10 cellular contexts compared by ENCODE assay signal in the genomic region with DNA sequence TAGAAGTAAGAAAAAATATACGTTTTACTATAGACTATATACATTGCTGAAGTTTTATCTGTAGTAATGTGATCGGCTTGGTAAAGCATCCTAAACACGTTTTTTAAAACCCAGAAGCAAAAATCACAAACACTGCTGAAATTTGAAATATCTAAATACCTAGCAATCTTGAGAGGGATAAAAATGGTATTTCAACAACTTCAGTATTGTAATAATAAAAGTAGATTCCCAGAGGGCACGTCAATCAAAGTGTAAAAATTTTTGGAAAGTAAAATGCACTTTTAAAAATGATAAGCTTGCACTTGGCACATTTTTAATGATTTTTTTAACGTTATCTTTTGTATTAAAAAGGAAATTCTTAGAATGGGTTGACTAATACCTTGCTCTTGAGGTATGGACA. TPM values are rescaled to one million over a fixed set of nuclear protein-coding genes. Genes with fewer than 3 reads are reported as not detected.
DNase-seq lines count a peak whose midpoint lies in the region; ATAC-seq lines count a peak whose summit lies in the region.
"Had no signal": no experiment of that assay in that cellular context is flagged by ENCODE, and none has a peak within 500 bp of the region (broad histone marks: within the 10 kb centered on the region; RNA-seq: fewer than 3 reads in every experiment).

No MANE protein-coding gene starts in this region.

- no peak overlapping the region for H3K27ac Mint-ChIP-seq in activated CD4-positive, alpha-beta memory T cell treated with anti-CD3 and anti-CD28 coated beads for 36 hours
- H3K27ac Mint-ChIP-seq in activated CD4-positive, alpha-beta memory T cell treated with anti-CD3 and anti-CD28 coated beads, Interleukin-2, amount 10 ng/mL, durations not matched to agents 7 days and 5 days, result no peak overlapping the region
- peak overlapping the region; percentile 97 for H3K27ac Mint-ChIP-seq in T-helper 17 cell
- H3K27ac Mint-ChIP-seq in stimulated activated effector memory CD8-positive, alpha-beta T cell treated with anti-CD3 and anti-CD28 coated beads, Interleukin-12 subunit alpha, Interleukin-12 subunit beta, amount 100 ng/mL, for 72 hours, result peak overlapping the region; percentile 99

- no peaks in the 10 kb centered on the region for H3K9me3 Mint-ChIP-seq in activated CD4-positive, alpha-beta memory T cell treated with anti-CD3 and anti-CD28 coated beads for 36 hours
- no peaks in the 10 kb centered on the region for H3K9me3 Mint-ChIP-seq in activated CD4-positive, alpha-beta memory T cell treated with anti-CD3 and anti-CD28 coated beads, Interleukin-2, amount 10 ng/mL, durations not matched to agents 7 days and 5 days
- H3K9me3 Mint-ChIP-seq in stimulated activated effector memory CD8-positive, alpha-beta T cell treated with anti-CD3 and anti-CD28 coated beads, Interleukin-12 subunit alpha, Interleukin-12 subunit beta, amount 100 ng/mL, for 72 hours, result no peaks in the 10 kb centered on the region

- H3K4me3 Mint-ChIP-seq in activated CD4-positive, alpha-beta memory T cell treated with anti-CD3 and anti-CD28 coated beads for 36 hours, result peak overlapping the region; percentile 93
- no peak overlapping the region for H3K4me3 Mint-ChIP-seq in activated CD4-positive, alpha-beta memory T cell treated with anti-CD3 and anti-CD28 coated beads, Interleukin-2, amount 10 ng/mL, durations not matched to agents 7 days and 5 days
- no peak overlapping the region for H3K4me3 Mint-ChIP-seq in T-helper 17 cell
- peak overlapping the region; percentile 84 for H3K4me3 Mint-ChIP-seq in stimulated activated effector memory CD8-positive, alpha-beta T cell treated with anti-CD3 and anti-CD28 coated beads, Interleukin-12 subunit alpha, Interleukin-12 subunit beta, amount 100 ng/mL, for 72 hours

- H3K27me3 ChIP-seq in MG63, result no peaks in the 10 kb centered on the region
- H3K27me3 ChIP-seq: brain microvascular endothelial cell had no signal

- DNase-seq in activated CD4-positive, alpha-beta memory T cell treated with anti-CD3 and anti-CD28 coated beads for 36 hours, result no peak
- no peak for DNase-seq in activated CD4-positive, alpha-beta memory T cell treated with anti-CD3 and anti-CD28 coated beads, Interleukin-2, amount 10 ng/mL, durations not matched to agents 7 days and 5 days
- no peak for DNase-seq in T-helper 17 cell
- DNase-seq in stimulated activated effector memory CD8-positive, alpha-beta T cell treated with anti-CD3 and anti-CD28 coated beads, Interleukin-12 subunit alpha, Interleukin-12 subunit beta, amount 100 ng/mL, for 72 hours (ENCODE audit: low spot score in 2 of 2), result no peak
- no peak for DNase-seq in NCI-H2029 (lab: John Stamatoyannopoulos, UW)
- no peak for DNase-seq in MG63
- no peak for DNase-seq in activated effector memory CD4-positive, alpha-beta T cell treated with Interleukin-2 at 50 U/mL for 16 hours
- DNase-seq: brain microvascular endothelial cell; stimulated activated naive B cell treated with anti-CD40 and anti-IgM and Interleukin-4, amounts not matched to agents 10 μg/mL and 1 μg/mL and 100 μg/mL, for 72 hours had no signal

- intact Hi-C loops in activated CD4-positive, alpha-beta memory T cell treated with anti-CD3 and anti-CD28 coated beads for 36 hours (cut with micrococcal nuclease), result loop anchor here (2.0 to 5.0 kb wide), 3 partner anchors 88 to 305 kb away; a partner anchor contains a TSS

- H3K27me3 Mint-ChIP-seq in activated CD4-positive, alpha-beta memory T cell treated with anti-CD3 and anti-CD28 coated beads for 36 hours, result no peaks in the 10 kb centered on the region
- no peaks in the 10 kb centered on the region for H3K27me3 Mint-ChIP-seq in activated CD4-positive, alpha-beta memory T cell treated with anti-CD3 and anti-CD28 coated beads, Interleukin-2, amount 10 ng/mL, durations not matched to agents 7 days and 5 days
- H3K27me3 Mint-ChIP-seq in T-helper 17 cell, result no peaks in the 10 kb centered on the region
- H3K27me3 Mint-ChIP-seq: stimulated activated naive B cell treated with anti-CD40 and anti-IgM and Interleukin-4, amounts not matched to agents 10 μg/mL and 1 μg/mL and 100 μg/mL, for 72 hours had no signal

- POLR2A ChIA-PET in activated CD4-positive, alpha-beta memory T cell treated with anti-CD3 and anti-CD28 coated beads for 36 hours (lab: Charles Lee), result no interaction called here
- POLR2A ChIA-PET in activated CD4-positive, alpha-beta memory T cell treated with anti-CD3 and anti-CD28 coated beads, Interleukin-2, amount 10 ng/mL, durations not matched to agents 7 days and 5 days (lab: Charles Lee), result interaction anchor here (1.2 to 1.8 kb wide), 3 partner anchors 22 to 222 kb away, joined by 4 to 5 read pairs (median 4); a partner anchor contains a TSS

- H3K4me3 ChIP-seq in iPS-11a (ENCODE audit: low read depth, low read length) (peak overlapping the region; percentile 62), MG63 (no peak overlapping the region)

- CTCF ChIA-PET in activated CD4-positive, alpha-beta memory T cell treated with anti-CD3 and anti-CD28 coated beads for 36 hours (lab: Charles Lee), result interaction anchor here (1.5 kb wide), 1 partner anchor 18 kb away, joined by 6 read pairs; no protein-coding TSS in a partner anchor
- CTCF ChIA-PET in activated CD4-positive, alpha-beta memory T cell treated with anti-CD3 and anti-CD28 coated beads, Interleukin-2, amount 10 ng/mL, durations not matched to agents 7 days and 5 days (lab: Charles Lee), result interaction anchor here (1.0 kb wide), 1 partner anchor 17 kb away, joined by 5 read pairs; no protein-coding TSS in a partner anchor

- no peaks in the 10 kb centered on the region for H3K36me3 Mint-ChIP-seq in activated CD4-positive, alpha-beta memory T cell treated with anti-CD3 and anti-CD28 coated beads for 36 hours
- peaks cover 3% of the 10 kb centered on the region for H3K36me3 Mint-ChIP-seq in activated CD4-positive, alpha-beta memory T cell treated with anti-CD3 and anti-CD28 coated beads, Interleukin-2, amount 10 ng/mL, durations not matched to agents 7 days and 5 days (ENCODE audit: low read depth)
- H3K36me3 Mint-ChIP-seq in T-helper 17 cell (ENCODE audit: low read depth), result no peaks in the 10 kb centered on the region
- H3K36me3 Mint-ChIP-seq in stimulated activated effector memory CD8-positive, alpha-beta T cell treated with anti-CD3 and anti-CD28 coated beads, Interleukin-12 subunit alpha, Interleukin-12 subunit beta, amount 100 ng/mL, for 72 hours, result peaks cover 10% of the 10 kb centered on the region

- no peak for ATAC-seq in T-helper 17 cell
- ATAC-seq in stimulated activated effector memory CD8-positive, alpha-beta T cell treated with anti-CD3 and anti-CD28 coated beads, Interleukin-12 subunit alpha, Interleukin-12 subunit beta, amount 100 ng/mL, for 72 hours, result no peak
- ATAC-seq: stimulated activated naive B cell treated with anti-CD40 and anti-IgM and Interleukin-4, amounts not matched to agents 10 μg/mL and 1 μg/mL and 100 μg/mL, for 72 hours had no signal

- H3K9me3 ChIP-seq in T-helper 17 cell (ENCODE audit: control insufficient read depth, low read length, poor library complexity, severe bottlenecking) (no peaks in the 10 kb centered on the region), MG63 (no peaks in the 10 kb centered on the region)

- peaks cover 26% of the 10 kb centered on the region for H3K4me1 Mint-ChIP-seq in activated CD4-positive, alpha-beta memory T cell treated with anti-CD3 and anti-CD28 coated beads for 36 hours (ENCODE audit: low read depth)
- H3K4me1 Mint-ChIP-seq in activated CD4-positive, alpha-beta memory T cell treated with anti-CD3 and anti-CD28 coated beads, Interleukin-2, amount 10 ng/mL, durations not matched to agents 7 days and 5 days, result peaks cover 10% of the 10 kb centered on the region
- H3K4me1 Mint-ChIP-seq in T-helper 17 cell, result peaks cover 16% of the 10 kb centered on the region
- H3K4me1 Mint-ChIP-seq in stimulated activated effector memory CD8-positive, alpha-beta T cell treated with anti-CD3 and anti-CD28 coated beads, Interleukin-12 subunit alpha, Interleukin-12 subunit beta, amount 100 ng/mL, for 72 hours, result peaks cover 14% of the 10 kb centered on the region

- no peaks in the 10 kb centered on the region for H3K36me3 ChIP-seq in MG63
- H3K36me3 ChIP-seq: brain microvascular endothelial cell had no signal

RNA-seq across cellular contexts. Expression of a gene that starts 1.6 kb away (rescaled TPM):
- 10 to 100 TPM; 14.4 to 15.0 TPM for total RNA-seq in activated CD4-positive, alpha-beta memory T cell treated with anti-CD3 and anti-CD28 coated beads for 36 hours
- total RNA-seq in activated CD4-positive, alpha-beta memory T cell treated with anti-CD3 and anti-CD28 coated beads, Interleukin-2, amount 10 ng/mL, durations not matched to agents 7 days and 5 days, result 10 to 100 TPM; 13.5 to 14.7 TPM
- total RNA-seq in T-helper 17 cell, result 10 to 100 TPM; 17.7 to 19.6 TPM
- total RNA-seq in MG63 (2014; rRNA removed; shearing (Covaris generic); ENCODE audit: low replicate concordance), result 0.26 and 0.39 TPM in 2 replicates

RNA-seq across cellular contexts. Expression of a gene that starts 22.1 kb away (rescaled TPM):
- total RNA-seq in activated CD4-positive, alpha-beta memory T cell treated with anti-CD3 and anti-CD28 coated beads for 36 hours, result 10 to 100 TPM; 13.0 to 16.0 TPM
- total RNA-seq in activated CD4-positive, alpha-beta memory T cell treated with anti-CD3 and anti-CD28 coated beads, Interleukin-2, amount 10 ng/mL, durations not matched to agents 7 days and 5 days, result 10 to 100 TPM; 12.3 to 12.9 TPM
- 10 to 100 TPM; 15.3 to 16.8 TPM for total RNA-seq in T-helper 17 cell
- 2.3 and 9.0 TPM in 2 replicates for total RNA-seq in MG63 (2014; rRNA removed; shearing (Covaris generic); ENCODE audit: low replicate concordance)

Comparison
In these comparisons a context has a peak if more than half of its experiments do, and no peak if none do; other contexts are left out.
1. H3K4me3 Mint-ChIP-seq: peak in activated CD4-positive, alpha-beta memory T cell treated with anti-CD3 and anti-CD28 coated beads for 36 hours (single experiment) and stimulated activated effector memory CD8-positive, alpha-beta T cell treated with anti-CD3 and anti-CD28 coated beads, Interleukin-12 subunit alpha, Interleukin-12 subunit beta, amount 100 ng/mL, for 72 hours (single experiment); none in activated CD4-positive, alpha-beta memory T cell treated with anti-CD3 and anti-CD28 coated beads, Interleukin-2, amount 10 ng/mL, durations not matched to agents 7 days and 5 days (single experiment) and T-helper 17 cell (single experiment).
2. H3K27ac Mint-ChIP-seq: peak in T-helper 17 cell (single experiment) and stimulated activated effector memory CD8-positive, alpha-beta T cell treated with anti-CD3 and anti-CD28 coated beads, Interleukin-12 subunit alpha, Interleukin-12 subunit beta, amount 100 ng/mL, for 72 hours (single experiment); none in activated CD4-positive, alpha-beta memory T cell treated with anti-CD3 and anti-CD28 coated beads for 36 hours (single experiment) and activated CD4-positive, alpha-beta memory T cell treated with anti-CD3 and anti-CD28 coated beads, Interleukin-2, amount 10 ng/mL, durations not matched to agents 7 days and 5 days (single experiment).
3. RNA of a gene that starts 1.6 kb away (total RNA-seq): 17.7 to 19.6 TPM in T-helper 17 cell, 14.4 to 15.0 TPM in activated CD4-positive, alpha-beta memory T cell treated with anti-CD3 and anti-CD28 coated beads for 36 hours and 13.5 to 14.7 TPM in activated CD4-positive, alpha-beta memory T cell treated with anti-CD3 and anti-CD28 coated beads, Interleukin-2, amount 10 ng/mL, durations not matched to agents 7 days and 5 days; 0.26 to 0.39 TPM in MG63; every median in the first group is over 10 times any median in the second.